8 cellular contexts compared by ENCODE assay signal in genomic region chr9:77457916-77458592, GRCh38.
DNase-seq lines count a peak whose midpoint lies in the region; ATAC-seq, FAIRE-seq and TF ChIP-seq lines count a peak whose summit lies in the region.

No MANE protein-coding gene starts in this region.

- peaks cover 9 to 30% (median 24%) of the 10 kb centered on the region in 7 donors for H3K4me1 Mint-ChIP-seq in naive thymus-derived CD4-positive, alpha-beta T cell
- peaks cover 22% of the 10 kb centered on the region for H3K4me1 Mint-ChIP-seq in stimulated activated naive CD8-positive, alpha-beta T cell treated with anti-CD3 and anti-CD28 coated beads, Interleukin-15, amount 100 ng/mL, for 72 hours

- no peaks in the 10 kb centered on the region for H4K20me1 ChIP-seq in endothelial cell of umbilical vein (replicated peaks; ENCODE audit: control insufficient read depth, extremely low read depth, insufficient read depth, low read length)

- no peak overlapping the region for H3K4me3 Mint-ChIP-seq in naive thymus-derived CD4-positive, alpha-beta T cell
- H3K4me3 Mint-ChIP-seq in stimulated activated naive CD8-positive, alpha-beta T cell treated with anti-CD3 and anti-CD28 coated beads, Interleukin-15, amount 100 ng/mL, for 72 hours: no peak overlapping the region

- no peak overlapping the region for H3K4me2 ChIP-seq in endothelial cell of umbilical vein (ENCODE audit: insufficient read depth, low read length)

- peak; percentile 79 to 88 for TF ChIP-seq CTCF in endothelial cell of umbilical vein (IDR thresholded peaks at IDR 0.05; ENCODE audit: extremely low read depth in 1 of 2, insufficient read depth in 1 of 2, low read depth in 1 of 2, low read length in 2 of 2)

- no peaks in the 10 kb centered on the region for H3K9me3 Mint-ChIP-seq in naive thymus-derived CD4-positive, alpha-beta T cell
- H3K9me3 Mint-ChIP-seq in stimulated activated naive CD8-positive, alpha-beta T cell treated with anti-CD3 and anti-CD28 coated beads, Interleukin-15, amount 100 ng/mL, for 72 hours: no peaks in the 10 kb centered on the region

- H3K36me3 ChIP-seq in endothelial cell of umbilical vein (ENCODE audit: control insufficient read depth in 2 of 2, extremely low read depth in 1 of 2, insufficient read depth in 2 of 2, low read length in 2 of 2): no peaks in the 10 kb centered on the region
- no peaks in the 10 kb centered on the region for H3K36me3 ChIP-seq in naive thymus-derived CD4-positive, alpha-beta T cell (ENCODE audit: control insufficient read depth in 2 of 3, insufficient read depth in 3 of 3, low read length in 3 of 3)

- no peaks in the 10 kb centered on the region for H3K27me3 Mint-ChIP-seq in naive thymus-derived CD4-positive, alpha-beta T cell
- H3K27me3 Mint-ChIP-seq in stimulated activated naive CD8-positive, alpha-beta T cell treated with anti-CD3 and anti-CD28 coated beads, Interleukin-15, amount 100 ng/mL, for 72 hours: no peaks in the 10 kb centered on the region

- H3K27ac ChIP-seq in endothelial cell of umbilical vein (ENCODE audit: insufficient read depth, low read depth, low read length): no peak overlapping the region
- H3K27ac ChIP-seq in naive thymus-derived CD4-positive, alpha-beta T cell (ENCODE audit: low read depth, low read length): no peak overlapping the region

- POLR2A ChIA-PET in endothelial cell of umbilical vein (lab: Charles Lee): no interaction called here
- POLR2A ChIA-PET in naive thymus-derived CD4-positive, alpha-beta T cell (lab: Charles Lee): interaction anchor here (1.0 kb wide), 1 partner anchor 667 kb away, joined by 7 read pairs; no protein-coding TSS in a partner anchor

- no peaks in the 10 kb centered on the region for H3K27me3 ChIP-seq in endothelial cell of umbilical vein (ENCODE audit: control insufficient read depth in 2 of 2, insufficient read depth in 2 of 2, low read length in 2 of 2)
- no peaks in the 10 kb centered on the region for H3K27me3 ChIP-seq in naive thymus-derived CD4-positive, alpha-beta T cell (ENCODE audit: control insufficient read depth in 2 of 2, insufficient read depth in 2 of 2, low read length in 2 of 2)

- intact Hi-C loops in endothelial cell of umbilical vein (cut with micrococcal nuclease): loop anchor here (1.0 to 10.0 kb wide), 12 partner anchors 25 to 757 kb away; no protein-coding TSS in a partner anchor
- intact Hi-C loops in naive thymus-derived CD4-positive, alpha-beta T cell (cut with micrococcal nuclease): loop anchor here (1.0 to 10.0 kb wide), 13 partner anchors 18 to 757 kb away; partner anchors contain the start of gene VPS13A (in 1 of the 2)

- peak overlapping the region in 3 of 9 donors; percentile 18 to 73 (median 34) for H3K27ac Mint-ChIP-seq in naive thymus-derived CD4-positive, alpha-beta T cell
- no peak overlapping the region for H3K27ac Mint-ChIP-seq in stimulated activated naive CD8-positive, alpha-beta T cell treated with anti-CD3 and anti-CD28 coated beads, Interleukin-15, amount 100 ng/mL, for 72 hours

- dilution Hi-C loops in endothelial cell of umbilical vein (cut with MboI; ENCODE audit: extremely low pct_ligation_motif_present, low sequenced_read_pairs): no loop called here

- peak; percentile 10 for DNase-seq in Caki2 (ENCODE audit: low read depth)
- peak; percentile 87 for DNase-seq in NCI-H82 (lab: John Stamatoyannopoulos, UW)
- DNase-seq in activated CD8-positive, alpha-beta memory T cell treated with anti-CD3 and anti-CD28 coated beads for 24 hours: peak; percentile 78
- DNase-seq in endothelial cell of umbilical vein (ENCODE audit: low read depth, low spot score): peak; percentile 63
- DNase-seq in naive thymus-derived CD4-positive, alpha-beta T cell: peak; percentile 20 to 72 (median 57)
- DNase-seq in stimulated activated naive CD8-positive, alpha-beta T cell treated with anti-CD3 and anti-CD28 coated beads, Interleukin-15, amount 100 ng/mL, for 72 hours: peak; percentile 55 to 64

- no peaks in the 10 kb centered on the region for H3K36me3 Mint-ChIP-seq in naive thymus-derived CD4-positive, alpha-beta T cell

- no peak overlapping the region for H3K4me3 ChIP-seq in endothelial cell of umbilical vein (replicated peaks in 1 of 3; ENCODE audit: insufficient read depth in 1 of 3, low read depth in 1 of 3, low read length in 3 of 3)
- no peak overlapping the region for H3K4me3 ChIP-seq in naive thymus-derived CD4-positive, alpha-beta T cell (ENCODE audit: low read length)

- in situ Hi-C loops in Caki2 (cut with HindIII; ENCODE audit: low pct_unique_long_range_greater_than_20kb, low sequenced_read_pairs): no loop called here

- ATAC-seq in GM19438 (IDR thresholded peaks at IDR 0.05; ENCODE audit: low read depth, unreplicated experiment) (peak; percentile 85), HG03442 (IDR thresholded peaks at IDR 0.05; ENCODE audit: unreplicated experiment) (peak; percentile 78)
- peak; percentile 86 for ATAC-seq in naive thymus-derived CD4-positive, alpha-beta T cell
- ATAC-seq in stimulated activated naive CD8-positive, alpha-beta T cell treated with anti-CD3 and anti-CD28 coated beads, Interleukin-15, amount 100 ng/mL, for 72 hours: peak; percentile 83

- CTCF ChIA-PET in endothelial cell of umbilical vein (lab: Charles Lee): interaction anchor here (0.6 to 9.4 kb wide), 40 partner anchors 9 to 663 kb away, joined by 3 to 214 read pairs (median 5); partner anchors contain the start of gene GNA14
- CTCF ChIA-PET in naive thymus-derived CD4-positive, alpha-beta T cell (lab: Charles Lee): interaction anchor here (0.6 to 3.2 kb wide), 13 partner anchors 9 to 912 kb away, joined by 3 to 22 read pairs (median 5); no protein-coding TSS in a partner anchor

- peak; percentile 96 for FAIRE-seq in endothelial cell of umbilical vein (lab: Jason Lieb, UNC)

- TF ChIP-seq POLR2A in endothelial cell of umbilical vein (IDR thresholded peaks at IDR 0.05; ENCODE audit: low read depth, low read length): no peak

- no peak overlapping the region for H3K9ac ChIP-seq in endothelial cell of umbilical vein (replicated peaks; ENCODE audit: extremely low read depth, insufficient read depth, low read length)

- no peaks in the 10 kb centered on the region for H3K79me2 ChIP-seq in endothelial cell of umbilical vein (ENCODE audit: control insufficient read depth, insufficient read depth, low read length)

- no TSS peak for BruUV-seq in endothelial cell of umbilical vein (replicated peaks; lab: Mats Ljungman, UMichigan)

- H3K9me3 ChIP-seq in endothelial cell of umbilical vein (replicated peaks; ENCODE audit: control insufficient read depth, insufficient read depth, low read length): no peaks in the 10 kb centered on the region
- no peaks in the 10 kb centered on the region for H3K9me3 ChIP-seq in naive thymus-derived CD4-positive, alpha-beta T cell (ENCODE audit: control insufficient read depth in 2 of 3, low read length in 3 of 3)

- no peak overlapping the region for H2AFZ ChIP-seq in endothelial cell of umbilical vein (ENCODE audit: low read depth, low read length)

- H3K9me1 ChIP-seq in endothelial cell of umbilical vein (replicated peaks; ENCODE audit: control insufficient read depth, extremely low read depth, insufficient read depth, low read length): no peaks in the 10 kb centered on the region

- H3K4me1 ChIP-seq in endothelial cell of umbilical vein (ENCODE audit: control insufficient read depth, extremely low read depth, insufficient read depth, low read length): no peaks in the 10 kb centered on the region
- no peaks in the 10 kb centered on the region for H3K4me1 ChIP-seq in naive thymus-derived CD4-positive, alpha-beta T cell (ENCODE audit: control insufficient read depth in 2 of 2, insufficient read depth in 2 of 2, low read length in 2 of 2)

TF ChIP-seq in endothelial cell of umbilical vein, 7 proteins besides CTCF, POLR2A, EP300 and RAD21:
- TF ChIP-seq GATA2 (IDR thresholded peaks at IDR 0.05; ENCODE audit: insufficient read depth, insufficient read length, low read depth, low read length): no peak
- TF ChIP-seq MYC (IDR thresholded peaks at IDR 0.05; ENCODE audit: low read depth, low read length): no peak
- TF ChIP-seq MAX (IDR thresholded peaks at IDR 0.05; ENCODE audit: insufficient read depth, insufficient read length): no peak
- TF ChIP-seq EZH2 (IDR thresholded peaks at IDR 0.05; ENCODE audit: borderline replicate concordance, low read depth, low read length, severe bottlenecking): no peak
- TF ChIP-seq POLR2AphosphoS5 (IDR thresholded peaks at IDR 0.05; ENCODE audit: insufficient read depth, low read depth, low read length): no peak
- no peak for TF ChIP-seq FOS (IDR thresholded peaks at IDR 0.05; ENCODE audit: borderline replicate concordance, insufficient read depth, low read length)
- no peak for TF ChIP-seq JUN (IDR thresholded peaks at IDR 0.05; ENCODE audit: borderline replicate concordance, insufficient read depth, insufficient read length, low read depth)
TF ChIP-seq in endothelial cell of umbilical vein: peak in this region for 0.

Comparison
In these comparisons a context has a peak if more than half of its experiments do, and no peak if none do; other contexts are left out.
1. DNase-seq: peak in every context shown above with its lines; median percentile 87 in NCI-H82; 78 in activated CD8-positive, alpha-beta memory T cell treated with anti-CD3 and anti-CD28 coated beads for 24 hours; 63 in endothelial cell of umbilical vein; 60 in stimulated activated naive CD8-positive, alpha-beta T cell treated with anti-CD3 and anti-CD28 coated beads, Interleukin-15, amount 100 ng/mL, for 72 hours; 57 in naive thymus-derived CD4-positive, alpha-beta T cell; 10 in Caki2.